Comparison of ENCODE assay signal across 15 cellular contexts in the genomic region with DNA sequence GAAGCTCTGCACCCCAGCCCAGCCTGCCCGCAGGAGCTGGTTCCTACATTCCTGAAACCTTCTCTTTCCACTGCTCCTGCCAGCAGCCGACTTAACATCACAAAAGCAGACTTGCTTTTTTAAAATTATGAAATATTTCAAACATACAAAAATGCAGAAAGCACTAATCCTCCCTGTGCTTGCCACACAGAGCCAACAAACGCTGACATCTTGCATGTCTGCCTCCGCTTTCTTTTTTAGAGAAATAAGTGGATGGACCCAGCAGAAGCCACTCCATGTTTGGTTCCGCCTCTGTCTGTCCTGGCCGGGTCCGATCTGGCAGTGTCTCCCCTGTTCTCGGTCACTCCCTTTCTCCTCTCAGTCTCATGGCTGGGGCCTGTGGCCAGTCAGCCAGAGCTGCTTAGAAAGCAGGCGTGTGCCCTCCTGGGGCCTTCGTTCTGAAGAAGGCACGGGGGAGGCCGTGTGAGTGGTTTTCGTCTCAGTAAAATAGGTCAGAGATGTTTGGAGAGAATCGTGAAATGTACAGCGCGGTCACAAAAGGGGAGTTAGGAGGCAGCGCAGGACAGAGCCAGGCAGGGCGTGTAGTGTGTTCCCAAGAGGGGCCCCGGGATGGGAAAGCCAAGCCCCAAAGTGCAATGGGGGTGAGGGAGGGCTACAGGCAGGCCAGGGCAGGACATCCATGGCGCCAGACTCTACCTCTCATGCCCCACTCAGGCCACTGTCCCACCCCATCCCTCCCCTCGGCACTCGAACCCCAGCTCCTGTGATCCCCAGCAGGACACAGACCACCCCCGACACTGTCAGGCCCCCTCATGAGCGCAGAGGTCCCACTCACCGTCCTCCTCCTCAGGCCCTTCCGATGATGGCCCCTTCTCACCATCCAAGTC. TPM values are rescaled to one million over a fixed set of nuclear protein-coding genes. Genes with fewer than 3 reads are reported as not detected.
DNase-seq lines count a peak whose midpoint lies in the region; ATAC-seq, FAIRE-seq and TF ChIP-seq lines count a peak whose summit lies in the region.
"Had no signal": no experiment of that assay in that cellular context is flagged by ENCODE, and none has a peak within 500 bp of the region (broad histone marks: within the 10 kb centered on the region; RNA-seq: fewer than 3 reads in every experiment).

No MANE protein-coding gene starts in this region.

- no peak overlapping the region for H2AFZ ChIP-seq in osteoblast (ENCODE audit: low read length)

- TF ChIP-seq POLR2A in upper lobe of left lung (IDR thresholded peaks at IDR 0.05) = no peak

- H3K27ac ChIP-seq in adipose tissue (ENCODE audit: low read depth, low read length) (peak overlapping the region; percentile 44), heart right ventricle (peak overlapping the region; percentile 87 to 99 (median 94)), osteoblast (ENCODE audit: low read depth, low read length) (peak overlapping the region; percentile 92), upper lobe of left lung (peak overlapping the region; percentile 50 to 82 (median 73))

- no peak for TF ChIP-seq EP300 in upper lobe of left lung (IDR thresholded peaks at IDR 0.05)

- DNase-seq in heart right ventricle (peak; percentile 62 to 69), osteoblast (ENCODE audit: insufficient read length, low spot score, missing footprints) (no peak), upper lobe of left lung (no peak), RCC 7860 (ENCODE audit: low spot score) (no peak), D721Med (ENCODE audit: insufficient read length, low spot score) (no peak), NCI-H2081 treated with DMSO at 0.1 percent for 48 hours (lab: John Stamatoyannopoulos, UW) (no peak)
- DNase-seq: activated CD4-positive, alpha-beta T cell treated with anti-CD3 and anti-CD28 coated beads, Interleukin-2, amount 10 ng/mL, durations not matched to agents 24 days and 14 days; DND-41; NCI-H1694 treated with DMSO at 0.1 percent for 48 hours; SIG-M5; stimulated activated CD4-positive, alpha-beta T cell treated with anti-CD3 and anti-CD28 coated beads, Interleukin-4, amount 100 ng/mL, for 4 hours had no signal

- H3K4me3 ChIP-seq in heart right ventricle (peak overlapping the region in 1 of 10 donors; percentile 13), osteoblast (ENCODE audit: insufficient read depth, low read length) (no peak overlapping the region), upper lobe of left lung (no peak overlapping the region)

- no peak overlapping the region for H3K4me2 ChIP-seq in osteoblast (ENCODE audit: insufficient read depth, low read length)

- ATAC-seq in heart right ventricle (peak; percentile 34 to 53 (median 48)), upper lobe of left lung (ENCODE audit: low FRiP score in 2 of 2) (peak; percentile 11 to 74), GM18511 (IDR thresholded peaks at IDR 0.05; ENCODE audit: unreplicated experiment) (no peak)
- ATAC-seq: activated naive CD4-positive, alpha-beta T cell treated with anti-CD3 and anti-CD28 coated beads, Interleukin-2, amount 50 U/mL, for 72 hours had no signal

- intact Hi-C loops in heart right ventricle (cut with DNase I) = loop anchor here in 2 of 10 donors (2.0 kb wide), 2 partner anchors 21 to 23 kb away; a partner anchor contains a TSS

- H3K36me3 ChIP-seq in heart right ventricle (peaks cover 0 to 43% (median 9%) of the 10 kb centered on the region in 9 donors), osteoblast (ENCODE audit: insufficient read depth, low read length) (peaks cover 64% of the 10 kb centered on the region), upper lobe of left lung (peaks cover 0 to 36% (median 4%) of the 10 kb centered on the region in 4 donors)

- H4K20me1 ChIP-seq in osteoblast (ENCODE audit: insufficient read depth, low read length) = peaks cover 69% of the 10 kb centered on the region

- 54 to 80% (median 57%) methylated on average over 23 to 26 of the region's 26 CpGs for WGBS in adipose tissue, 3 donors
- WGBS in heart right ventricle, 2 donors = 43 to 46% methylated on average over 26 of the region's 26 CpGs
- 76 to 78% methylated on average over 25 to 26 of the region's 26 CpGs for WGBS in upper lobe of left lung, 2 donors

- peaks cover 56 to 100% (median 97%) of the 10 kb centered on the region in 9 donors for H3K4me1 ChIP-seq in heart right ventricle
- peaks cover 26% of the 10 kb centered on the region for H3K4me1 ChIP-seq in osteoblast (ENCODE audit: insufficient read depth, low read length)
- peaks cover 7 to 27% (median 16%) of the 10 kb centered on the region in 4 donors for H3K4me1 ChIP-seq in upper lobe of left lung

- H3K9me3 ChIP-seq in heart right ventricle (no peaks in the 10 kb centered on the region), osteoblast (ENCODE audit: low read depth, low read length) (no peaks in the 10 kb centered on the region), upper lobe of left lung (no peaks in the 10 kb centered on the region)

- FAIRE-seq in RCC 7860 (lab: Jason Lieb, UNC) = no peak
- no peak for FAIRE-seq in D721Med (lab: Jason Lieb, UNC)

- no peaks in the 10 kb centered on the region for H3K27me3 ChIP-seq in heart right ventricle
- H3K27me3 ChIP-seq in osteoblast (ENCODE audit: insufficient read depth, low read length) = no peaks in the 10 kb centered on the region
- no peaks in the 10 kb centered on the region for H3K27me3 ChIP-seq in upper lobe of left lung

- no peak for TF ChIP-seq CTCF in heart right ventricle (IDR thresholded peaks at IDR 0.05)
- TF ChIP-seq CTCF in osteoblast (IDR thresholded peaks at IDR 0.05; ENCODE audit: extremely low read depth, low read depth, low read length) = no peak
- no peak for TF ChIP-seq CTCF in upper lobe of left lung (IDR thresholded peaks at IDR 0.05)
- no peak for TF ChIP-seq CTCF in D721Med (IDR thresholded peaks at IDR 0.05; ENCODE audit: insufficient read depth, missing control alignments)

- H3K79me2 ChIP-seq in osteoblast (ENCODE audit: insufficient read depth, low read length) = peaks cover 72% of the 10 kb centered on the region

RNA-seq across cellular contexts. Expression of a gene that starts 23.2 kb away (rescaled TPM):
- polyA plus RNA-seq in adipose tissue = 100 to 1,000 TPM in 2 of 3 donors, 10 to 100 TPM in 1; 47.6 to 192 (median 176) TPM
- total RNA-seq in heart right ventricle = 100 to 1,000 TPM; 298 to 586 (median 488) TPM
- polyA plus RNA-seq in heart right ventricle = 100 to 1,000 TPM; 121 to 199 TPM
- 352 and 388 TPM in 2 replicates for total RNA-seq in osteoblast
- total RNA-seq in upper lobe of left lung = 100 to 1,000 TPM in 1 of 6 donors, 10 to 100 TPM in 5; 21.0 to 147 (median 73.5) TPM

RNA-seq across cellular contexts. Expression of a gene that starts 38.9 kb away (rescaled TPM):
- polyA plus RNA-seq in adipose tissue = 10 to 100 TPM; 19.3 to 51.5 (median 32.4) TPM
- 10 to 100 TPM; 34.6 to 79.3 (median 43.2) TPM for total RNA-seq in heart right ventricle
- 10 to 100 TPM; 36.1 to 56.5 TPM for polyA plus RNA-seq in heart right ventricle
- total RNA-seq in osteoblast = 18.8 and 21.5 TPM in 2 replicates
- total RNA-seq in upper lobe of left lung = 10 to 100 TPM; 23.3 to 63.9 (median 31.0) TPM

RNA-seq across cellular contexts. Expression of a gene that starts 39.1 kb away (rescaled TPM):
- 10 to 100 TPM; 30.2 to 33.4 (median 30.9) TPM for polyA plus RNA-seq in adipose tissue
- 10 to 100 TPM; 18.0 to 29.9 (median 24.7) TPM for total RNA-seq in heart right ventricle
- 10 to 100 TPM; 24.5 to 41.8 TPM for polyA plus RNA-seq in heart right ventricle
- 25.7 and 28.6 TPM in 2 replicates for total RNA-seq in osteoblast
- 10 to 100 TPM; 13.6 to 38.9 (median 28.3) TPM for total RNA-seq in upper lobe of left lung

RNA-seq across cellular contexts. Expression of a gene that starts 44.0 kb away (rescaled TPM):
- polyA plus RNA-seq in adipose tissue (1 to 10 TPM in 2 of 3 donors, under 1 TPM in 1; 0.41 to 7.0 (median 2.2) TPM), heart right ventricle (1 to 10 TPM; 3.4 to 7.3 TPM)
- total RNA-seq in heart right ventricle (1 to 10 TPM; 1.9 to 6.4 (median 3.3) TPM), osteoblast (0.72 TPM in 1 of 2 replicates, not detected in the other), upper lobe of left lung (10 to 100 TPM in 4 of 6 donors, 1 to 10 TPM in 2; 8.3 to 20.4 (median 19.1) TPM)
- total RNA-seq: HT1080 had no signal

RNA-seq across cellular contexts. Expression of a gene that starts 49.6 kb away (rescaled TPM):
- 100 to 1,000 TPM in 2 of 3 donors, 10 to 100 TPM in 1; 60.6 to 298 (median 109) TPM for polyA plus RNA-seq in adipose tissue
- total RNA-seq in heart right ventricle = 100 to 1,000 TPM in 1 of 10 donors, 10 to 100 TPM in 9; 58.8 to 103 (median 76.3) TPM
- polyA plus RNA-seq in heart right ventricle = 100 to 1,000 TPM in 1 of 2 donors, 10 to 100 TPM in 1; 93.4 to 109 TPM
- 88.7 and 102 TPM in 2 replicates for total RNA-seq in osteoblast
- total RNA-seq in upper lobe of left lung = 100 to 1,000 TPM; 133 to 454 (median 211) TPM

Comparison
In these comparisons a context has a peak if more than half of its experiments do, and no peak if none do; other contexts are left out.
1. H3K27ac ChIP-seq: peak in every context shown above with its lines; median percentile 94 in heart right ventricle; 92 in osteoblast; 73 in upper lobe of left lung; 44 in adipose tissue.
2. DNase-seq: peak in heart right ventricle (2 of 2); none in osteoblast (single experiment), upper lobe of left lung (0 of 2), RCC 7860 (single experiment), D721Med (single experiment) and NCI-H2081 treated with DMSO at 0.1 percent for 48 hours (single experiment).